Comparison of ENCODE assay signal across 18 cellular contexts in genomic region chr13:95073826-95074345, GRCh38.
"Had no signal": no experiment of that assay in that cellular context is flagged by ENCODE, and none has a peak within 500 bp of the region (broad histone marks: within the 10 kb centered on the region; RNA-seq: fewer than 3 reads in every experiment).

No MANE protein-coding gene starts in this region.

- H3K27me3 Mint-ChIP-seq: activated CD4-positive, alpha-beta T cell treated with anti-CD3 and anti-CD28 coated beads, Interleukin-2, amount 10 ng/mL, durations not matched to agents 7 days and 5 days; activated naive CD8-positive, alpha-beta T cell; effector memory CD8-positive, alpha-beta T cell; naive B cell had no signal

- H3K9me3 ChIP-seq: stomach, thoracic aorta, upper lobe of right lung had no signal

- H2AFZ ChIP-seq: parathyroid adenoma had no signal

- H3K9me3 Mint-ChIP-seq: activated CD4-positive, alpha-beta T cell treated with anti-CD3 and anti-CD28 coated beads, Interleukin-2, amount 10 ng/mL, durations not matched to agents 7 days and 5 days; activated T-cell treated with anti-CD3 and anti-CD28 coated beads, Interleukin-2, amount 50 U/mL, for 72 hours; effector memory CD8-positive, alpha-beta T cell; T-helper 2 cell treated with Interferon-gamma antibody and Interleukin-4, amounts not matched to agents 5 μg/mL and 100 μg/mL, for 36 hours had no signal

- H3K27ac ChIP-seq: parathyroid adenoma, stomach, thoracic aorta, upper lobe of right lung had no signal

- H3K4me3 ChIP-seq: lung, stomach, thoracic aorta, upper lobe of right lung had no signal

- H3K4me3 Mint-ChIP-seq: activated CD4-positive, alpha-beta T cell treated with anti-CD3 and anti-CD28 coated beads, Interleukin-2, amount 10 ng/mL, durations not matched to agents 7 days and 5 days; activated naive CD8-positive, alpha-beta T cell; activated T-cell treated with anti-CD3 and anti-CD28 coated beads, Interleukin-2, amount 50 U/mL, for 72 hours; effector memory CD8-positive, alpha-beta T cell; naive B cell; T-helper 2 cell treated with Interferon-gamma antibody and Interleukin-4, amounts not matched to agents 5 μg/mL and 100 μg/mL, for 36 hours had no signal

- DNase-seq: activated CD4-positive, alpha-beta T cell treated with anti-CD3 and anti-CD28 coated beads, Interleukin-2, amount 10 ng/mL, durations not matched to agents 7 days and 5 days; activated CD8-positive, alpha-beta memory T cell treated with anti-CD3 and anti-CD28 coated beads, Interleukin-2, amount 50 U/mL, for 48 hours; activated gamma-delta T cell; activated T-cell treated with anti-CD3 and anti-CD28 coated beads, Interleukin-2, amount 50 U/mL, for 72 hours; amygdala; dermis blood vessel endothelial cell; effector memory CD8-positive, alpha-beta T cell; islet precursor cell; naive B cell; stimulated activated CD4-positive, alpha-beta T cell treated with anti-CD3 and anti-CD28 coated beads, Interleukin-12 subunit alpha, Interleukin-12 subunit beta, amount 100 ng/mL, for 4 hours; stimulated activated CD4-positive, alpha-beta T cell treated with anti-CD3 and anti-CD28 coated beads, Interleukin-2, amount 100 ng/mL, for 24 hours; stomach; upper lobe of right lung had no signal

- ATAC-seq: activated T-cell treated with anti-CD3 and anti-CD28 coated beads, Interleukin-2, amount 50 U/mL, for 72 hours; effector memory CD8-positive, alpha-beta T cell; upper lobe of right lung had no signal

- H3K27me3 ChIP-seq: stomach, upper lobe of right lung had no signal

- H3K27ac Mint-ChIP-seq: activated CD4-positive, alpha-beta T cell treated with anti-CD3 and anti-CD28 coated beads, Interleukin-2, amount 10 ng/mL, durations not matched to agents 7 days and 5 days; activated naive CD8-positive, alpha-beta T cell; activated T-cell treated with anti-CD3 and anti-CD28 coated beads, Interleukin-2, amount 50 U/mL, for 72 hours; effector memory CD8-positive, alpha-beta T cell; naive B cell; T-helper 2 cell treated with Interferon-gamma antibody and Interleukin-4, amounts not matched to agents 5 μg/mL and 100 μg/mL, for 36 hours had no signal

- H3K9ac ChIP-seq: parathyroid adenoma had no signal

- H3K36me3 ChIP-seq: thoracic aorta had no signal

- H3K4me1 Mint-ChIP-seq: activated CD4-positive, alpha-beta T cell treated with anti-CD3 and anti-CD28 coated beads, Interleukin-2, amount 10 ng/mL, durations not matched to agents 7 days and 5 days; naive B cell had no signal

- H3K4me1 ChIP-seq: parathyroid adenoma, stomach, upper lobe of right lung had no signal
